In the genomic region with DNA sequence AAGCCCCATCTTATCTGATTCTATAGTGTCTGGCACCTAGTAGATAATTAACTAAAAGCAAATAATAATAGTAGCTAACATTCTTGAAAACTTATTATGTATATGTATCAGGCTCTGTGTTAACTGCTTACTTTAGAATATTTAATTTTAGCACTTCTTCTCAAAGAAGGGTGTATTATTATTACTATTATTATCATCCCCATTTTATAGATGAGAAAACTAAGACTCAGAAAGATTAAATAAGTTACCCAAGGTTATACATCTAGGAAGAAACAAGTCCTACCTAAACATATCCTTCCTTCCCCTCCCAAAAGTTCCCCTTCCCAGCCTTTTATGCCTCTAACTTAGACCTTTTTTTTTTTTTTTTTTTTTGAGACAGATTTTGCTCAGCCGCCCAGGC, we compare ENCODE assay signal across 18 cellular contexts.
A peak's percentile ranks its signal among the peaks of the same experiment; 100 is the strongest.
DNase-seq lines count a peak whose midpoint lies in the region; ATAC-seq and TF ChIP-seq lines count a peak whose summit lies in the region.
"Had no signal": no experiment of that assay in that cellular context is flagged by ENCODE, and none has a peak within 500 bp of the region (broad histone marks: within the 10 kb centered on the region; RNA-seq: fewer than 3 reads in every experiment).

No MANE protein-coding gene starts in this region.

- H3K79me2 ChIP-seq in osteoblast (ENCODE audit: insufficient read depth, low read length), result peaks cover 51% of the 10 kb centered on the region

- H3K4me1 ChIP-seq in Caco-2 (peaks cover 22% of the 10 kb centered on the region), osteoblast (ENCODE audit: insufficient read depth, low read length) (peaks cover 12% of the 10 kb centered on the region)
- H3K4me1 ChIP-seq: BLaER1 had no signal

- H3K27me3 Mint-ChIP-seq in Caco-2 (ENCODE audit: insufficient read depth, unreplicated experiment), result no peaks in the 10 kb centered on the region
- H3K27me3 Mint-ChIP-seq in activated T-helper 17 cell treated with anti-CD3 and anti-CD28 coated beads, Interleukin-2, amount 50 U/mL, for 72 hours, result no peaks in the 10 kb centered on the region
- H3K27me3 Mint-ChIP-seq in chondrocyte (ENCODE audit: low read depth), result no peaks in the 10 kb centered on the region
- H3K27me3 Mint-ChIP-seq in stimulated activated memory B cell treated with anti-CD40 and anti-IgM and Interleukin-4, amounts not matched to agents 10 μg/mL and 1 μg/mL and 100 μg/mL, for 72 hours, result no peaks in the 10 kb centered on the region
- H3K27me3 Mint-ChIP-seq: B cell; CD4-positive, CD25-positive, alpha-beta regulatory T cell had no signal

- H3K4me1 Mint-ChIP-seq in Caco-2 (ENCODE audit: low read depth, unreplicated experiment) (peaks cover 36% of the 10 kb centered on the region), chondrocyte (ENCODE audit: low read depth) (peaks cover 15% of the 10 kb centered on the region)
- peaks cover 22% of the 10 kb centered on the region for H3K4me1 Mint-ChIP-seq in activated T-helper 17 cell treated with anti-CD3 and anti-CD28 coated beads, Interleukin-2, amount 50 U/mL, for 72 hours
- peaks cover 24% of the 10 kb centered on the region for H3K4me1 Mint-ChIP-seq in stimulated activated memory B cell treated with anti-CD40 and anti-IgM and Interleukin-4, amounts not matched to agents 10 μg/mL and 1 μg/mL and 100 μg/mL, for 72 hours

- no peak for ATAC-seq in activated T-helper 17 cell treated with anti-CD3 and anti-CD28 coated beads, Interleukin-2, amount 50 U/mL, for 72 hours (replicated peaks)
- ATAC-seq in stimulated activated memory B cell treated with anti-CD40 and anti-IgM and Interleukin-4, amounts not matched to agents 10 μg/mL and 1 μg/mL and 100 μg/mL, for 72 hours, result no peak
- ATAC-seq: CD8-positive, alpha-beta T cell; GM23338; HCT116 had no signal

- H4K20me1 ChIP-seq in osteoblast (ENCODE audit: insufficient read depth, low read length), result peaks cover 9% of the 10 kb centered on the region

- intact Hi-C loops in Caco-2 (cut with micrococcal nuclease; ENCODE audit: unreplicated experiment), result no loop called here

- no peak overlapping the region for H2AFZ ChIP-seq in osteoblast (ENCODE audit: low read length)
- H2AFZ ChIP-seq: GM23338 had no signal

- H3K9me3 Mint-ChIP-seq in Caco-2 (ENCODE audit: unreplicated experiment) (no peaks in the 10 kb centered on the region), chondrocyte (ENCODE audit: low read depth) (no peaks in the 10 kb centered on the region)
- no peaks in the 10 kb centered on the region for H3K9me3 Mint-ChIP-seq in activated T-helper 17 cell treated with anti-CD3 and anti-CD28 coated beads, Interleukin-2, amount 50 U/mL, for 72 hours
- no peaks in the 10 kb centered on the region for H3K9me3 Mint-ChIP-seq in stimulated activated memory B cell treated with anti-CD40 and anti-IgM and Interleukin-4, amounts not matched to agents 10 μg/mL and 1 μg/mL and 100 μg/mL, for 72 hours
- H3K9me3 Mint-ChIP-seq: CD4-positive, CD25-positive, alpha-beta regulatory T cell; CD8-positive, alpha-beta T cell; GM23338; H9 had no signal

- in situ Hi-C loops in KBM-7 (cut with MboI; ENCODE audit: low pct_unique_long_range_greater_than_20kb, low sequenced_read_pairs), result no loop called here

- peak overlapping the region; percentile 6 for H3K4me3 Mint-ChIP-seq in Caco-2 (ENCODE audit: unreplicated experiment)
- H3K4me3 Mint-ChIP-seq in activated T-helper 17 cell treated with anti-CD3 and anti-CD28 coated beads, Interleukin-2, amount 50 U/mL, for 72 hours, result no peak overlapping the region
- no peak overlapping the region for H3K4me3 Mint-ChIP-seq in chondrocyte (ENCODE audit: unreplicated experiment)
- H3K4me3 Mint-ChIP-seq in stimulated activated memory B cell treated with anti-CD40 and anti-IgM and Interleukin-4, amounts not matched to agents 10 μg/mL and 1 μg/mL and 100 μg/mL, for 72 hours, result no peak overlapping the region
- H3K4me3 Mint-ChIP-seq: B cell; CD4-positive, CD25-positive, alpha-beta regulatory T cell; CD8-positive, alpha-beta T cell; GM23338; H9 had no signal

- TF ChIP-seq CTCF in Caco-2 (IDR thresholded peaks at IDR 0.05; ENCODE audit: insufficient read depth in 1 of 2, low read depth in 1 of 2, low read length in 1 of 2, severe bottlenecking in 1 of 2, unreplicated experiment in 1 of 2), result no peak
- TF ChIP-seq CTCF in chondrocyte (IDR thresholded peaks at IDR 0.05), result no peak
- no peak for TF ChIP-seq CTCF in osteoblast (IDR thresholded peaks at IDR 0.05; ENCODE audit: extremely low read depth, low read depth, low read length)

- H3K4me3 ChIP-seq in Caco-2 (ENCODE audit: low read depth, low read length), result no peak overlapping the region
- no peak overlapping the region for H3K4me3 ChIP-seq in osteoblast (ENCODE audit: insufficient read depth, low read length)
- H3K4me3 ChIP-seq: BLaER1, GM23338 had no signal

- H3K4me2 ChIP-seq in osteoblast (ENCODE audit: insufficient read depth, low read length), result no peak overlapping the region
- H3K4me2 ChIP-seq: BLaER1, GM23338 had no signal

- H3K27ac Mint-ChIP-seq in Caco-2 (ENCODE audit: unreplicated experiment), result peak overlapping the region; percentile 71
- H3K27ac Mint-ChIP-seq in activated T-helper 17 cell treated with anti-CD3 and anti-CD28 coated beads, Interleukin-2, amount 50 U/mL, for 72 hours, result peak overlapping the region; percentile 52
- H3K27ac Mint-ChIP-seq in chondrocyte (ENCODE audit: unreplicated experiment), result peak overlapping the region; percentile 46
- peak overlapping the region; percentile 34 for H3K27ac Mint-ChIP-seq in stimulated activated memory B cell treated with anti-CD40 and anti-IgM and Interleukin-4, amounts not matched to agents 10 μg/mL and 1 μg/mL and 100 μg/mL, for 72 hours
- H3K27ac Mint-ChIP-seq: B cell; CD8-positive, alpha-beta T cell had no signal

- CTCF ChIA-PET in Caco-2 (lab: Charles Lee), result interaction anchor here (0.7 kb wide), 1 partner anchor 231 kb away, joined by 3 read pairs; no protein-coding TSS in a partner anchor

- H3K9me3 ChIP-seq in Caco-2 (no peaks in the 10 kb centered on the region), osteoblast (ENCODE audit: low read depth, low read length) (no peaks in the 10 kb centered on the region)
- H3K9me3 ChIP-seq: BLaER1 had no signal

- H3K36me3 ChIP-seq in Caco-2 (ENCODE audit: control insufficient read depth, insufficient read depth, low read length), result no peaks in the 10 kb centered on the region
- H3K36me3 ChIP-seq in osteoblast (ENCODE audit: insufficient read depth, low read length), result peaks cover 4% of the 10 kb centered on the region

- no TSS peak for BruUV-seq in Caco-2 (replicated peaks; lab: Mats Ljungman, UMichigan)

- POLR2A ChIA-PET in Caco-2 (lab: Charles Lee), result interaction anchor here (1.0 kb wide), 1 partner anchor 9 kb away, joined by 9 read pairs; no protein-coding TSS in a partner anchor

- peaks cover 9% of the 10 kb centered on the region for H3K36me3 Mint-ChIP-seq in Caco-2 (ENCODE audit: insufficient read depth, unreplicated experiment)
- peaks cover 20% of the 10 kb centered on the region for H3K36me3 Mint-ChIP-seq in activated T-helper 17 cell treated with anti-CD3 and anti-CD28 coated beads, Interleukin-2, amount 50 U/mL, for 72 hours (ENCODE audit: low read depth)
- peaks cover 3% of the 10 kb centered on the region for H3K36me3 Mint-ChIP-seq in chondrocyte (ENCODE audit: low read depth)
- H3K36me3 Mint-ChIP-seq in stimulated activated memory B cell treated with anti-CD40 and anti-IgM and Interleukin-4, amounts not matched to agents 10 μg/mL and 1 μg/mL and 100 μg/mL, for 72 hours, result peaks cover 26% of the 10 kb centered on the region

- H3K27ac ChIP-seq in osteoblast (ENCODE audit: low read depth, low read length), result no peak overlapping the region
- H3K27ac ChIP-seq: BLaER1, C4-2B had no signal

- no peaks in the 10 kb centered on the region for H3K27me3 ChIP-seq in Caco-2 (replicated peaks; ENCODE audit: control insufficient read depth, insufficient read depth, low read length)
- H3K27me3 ChIP-seq in osteoblast (ENCODE audit: insufficient read depth, low read length), result no peaks in the 10 kb centered on the region
- H3K27me3 ChIP-seq: BLaER1 had no signal

- DNase-seq in Caco-2 (no peak), chondrocyte (ENCODE audit: low spot score) (no peak), osteoblast (ENCODE audit: insufficient read length, low spot score, missing footprints) (no peak), KBM-7 (no peak)
- DNase-seq in stimulated activated naive CD4-positive, alpha-beta T cell treated with Interleukin-2 at 50 U/mL for 16 hours (lab: John Stamatoyannopoulos, UW), result no peak
- DNase-seq: CD4-positive, CD25-positive, alpha-beta regulatory T cell; CD8-positive, alpha-beta T cell; DMS53; DMS79 treated with DMSO at 0.1 percent for 48 hours; GF-D8; H9 had no signal
